Comparison of ENCODE assay signal across 2 cellular contexts in genomic region chr7:130909881-130910672, GRCh38.
TF ChIP-seq lines count a peak whose summit lies in the region.

No MANE protein-coding gene starts in this region.

TF ChIP-seq in IMR-90, 13 proteins besides CTCF, POLR2A, EP300 and RAD21:
- TF ChIP-seq CHD1 (IDR thresholded peaks at IDR 0.05; ENCODE audit: low read depth, low read length) (0 out of 2 replicates have a peak, but pooled peaks have one; percentile 16), USF2 (IDR thresholded peaks at IDR 0.05; ENCODE audit: low read depth, low read length) (no peak)

TF ChIP-seq in GM12878, 131 proteins besides CTCF, POLR2A, EP300 and RAD21:
- TF ChIP-seq NBN (IDR thresholded peaks at IDR 0.05): no peak
- no peak for TF ChIP-seq SRF (IDR thresholded peaks at IDR 0.05; ENCODE audit: low read depth in 2 of 2, low read length in 2 of 2)
- no peak for TF ChIP-seq ZNF274 (IDR thresholded peaks at IDR 0.05; ENCODE audit: insufficient read depth, insufficient read length)
- no peak for TF ChIP-seq RAD51 (IDR thresholded peaks at IDR 0.05)
